Comparison of ENCODE assay signal across 28 cellular contexts in the genomic region with DNA sequence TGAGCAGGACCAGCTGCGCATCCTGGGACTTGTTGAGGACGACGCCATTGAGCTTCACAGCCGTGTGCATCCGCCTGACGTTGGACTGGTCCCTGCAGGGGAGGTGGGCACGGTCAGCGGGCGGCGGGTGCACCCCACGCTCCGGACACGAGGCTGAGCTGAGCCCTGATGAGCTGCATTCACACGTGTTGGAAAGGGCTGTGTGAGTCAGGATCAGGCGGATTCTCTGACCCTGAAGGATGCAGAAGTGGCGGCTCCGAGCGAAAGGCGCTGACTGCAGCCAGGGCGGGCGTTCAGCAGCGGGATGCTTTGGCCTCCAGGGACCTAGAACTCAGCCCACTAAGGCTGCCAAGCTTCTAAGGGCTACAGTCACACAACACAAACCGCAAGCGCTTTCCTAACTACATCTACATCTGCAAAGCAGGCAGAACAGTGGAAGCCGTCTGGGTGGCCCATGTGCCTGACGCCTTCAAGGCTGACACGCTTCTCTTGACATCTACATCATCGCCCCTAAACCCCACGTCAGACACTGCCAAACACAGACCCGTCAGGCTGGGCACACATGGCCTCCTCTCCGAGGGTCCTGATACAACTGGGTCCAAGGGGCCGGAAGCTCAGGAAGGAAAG. TPM values are rescaled to one million over a fixed set of nuclear protein-coding genes. Genes with fewer than 3 reads are reported as not detected.
DNase-seq lines count a peak whose midpoint lies in the region; ATAC-seq and TF ChIP-seq lines count a peak whose summit lies in the region.
"Had no signal": no experiment of that assay in that cellular context is flagged by ENCODE, and none has a peak within 500 bp of the region (broad histone marks: within the 10 kb centered on the region; RNA-seq: fewer than 3 reads in every experiment).

No MANE protein-coding gene starts in this region.

- TF ChIP-seq RAD21 in SK-N-SH (IDR thresholded peaks at IDR 0.05; ENCODE audit: low read length), result no peak

- no peak for TF ChIP-seq POLR2A in transverse colon (IDR thresholded peaks at IDR 0.05)

- H3K36me3 ChIP-seq in SK-N-SH (replicated peaks in 1 of 2; ENCODE audit: control insufficient read depth in 1 of 2, insufficient read depth in 2 of 2, low read length in 1 of 2) (no peaks in the 10 kb centered on the region), left ventricle myocardium inferior (peaks cover 75% of the 10 kb centered on the region), transverse colon (peaks cover 0 to 12% (median 0%) of the 10 kb centered on the region in 4 donors)

- POLR2A ChIA-PET in SK-N-SH (lab: Yijun Ruan, JAX), result no interaction called here

- no peaks in the 10 kb centered on the region for H3K79me2 ChIP-seq in SK-N-SH (ENCODE audit: insufficient read depth)

- H2AFZ ChIP-seq in SK-N-SH (ENCODE audit: low read depth), result no peak overlapping the region

- H3K4me1 Mint-ChIP-seq in activated T-cell treated with anti-CD3 and anti-CD28 coated beads, Interleukin-2, amount 50 U/mL, for 24 hours (ENCODE audit: low read depth), result no peaks in the 10 kb centered on the region
- H3K4me1 Mint-ChIP-seq: mesothelial cell of epicardium had no signal

- no peaks in the 10 kb centered on the region for H3K27me3 ChIP-seq in SK-N-SH (ENCODE audit: insufficient read depth)
- no peaks in the 10 kb centered on the region for H3K27me3 ChIP-seq in left ventricle myocardium inferior (ENCODE audit: low read depth)
- no peaks in the 10 kb centered on the region for H3K27me3 ChIP-seq in transverse colon
- H3K27me3 ChIP-seq: colonic mucosa, SJSA1, upper lobe of right lung had no signal

- H3K36me3 Mint-ChIP-seq in activated T-cell treated with anti-CD3 and anti-CD28 coated beads, Interleukin-2, amount 50 U/mL, for 24 hours (ENCODE audit: low read depth), result peaks cover 73% of the 10 kb centered on the region
- H3K36me3 Mint-ChIP-seq: activated CD4-positive, alpha-beta memory T cell treated with anti-CD3 and anti-CD28 coated beads for 36 hours; activated naive CD4-positive, alpha-beta T cell treated with anti-CD3 and anti-CD28 coated beads, Interleukin-2, amount 50 U/mL, for 24 hours; stimulated activated effector memory CD8-positive, alpha-beta T cell treated with anti-CD3 and anti-CD28 coated beads, Interleukin-12 subunit alpha, Interleukin-12 subunit beta, amount 100 ng/mL, for 72 hours had no signal

- ATAC-seq in SK-N-SH treated with all-trans-retinoic acid at 6 μM for 48 hours (no peak), GM21381 (IDR thresholded peaks at IDR 0.05; ENCODE audit: unreplicated experiment) (no peak)
- ATAC-seq: activated CD4-positive, CD25-positive, alpha-beta regulatory T cell treated with anti-CD3 and anti-CD28 coated beads, Interleukin-2, amount 50 U/mL, for 24 hours; activated T-helper 17 cell treated with anti-CD3 and anti-CD28 coated beads, Interleukin-2, amount 50 U/mL, for 72 hours; naive thymus-derived CD4-positive, alpha-beta T cell; Panc1; stimulated activated effector memory CD8-positive, alpha-beta T cell treated with anti-CD3 and anti-CD28 coated beads, Interleukin-12 subunit alpha, Interleukin-12 subunit beta, amount 100 ng/mL, for 72 hours; upper lobe of right lung had no signal

- no peak overlapping the region for H3K27ac Mint-ChIP-seq in activated T-cell treated with anti-CD3 and anti-CD28 coated beads, Interleukin-2, amount 50 U/mL, for 24 hours
- H3K27ac Mint-ChIP-seq: activated CD4-positive, alpha-beta memory T cell treated with anti-CD3 and anti-CD28 coated beads for 36 hours; activated naive CD4-positive, alpha-beta T cell treated with anti-CD3 and anti-CD28 coated beads, Interleukin-2, amount 50 U/mL, for 24 hours; activated T-helper 17 cell treated with anti-CD3 and anti-CD28 coated beads, Interleukin-2, amount 50 U/mL, for 72 hours; mesothelial cell of epicardium; stimulated activated effector memory CD8-positive, alpha-beta T cell treated with anti-CD3 and anti-CD28 coated beads, Interleukin-12 subunit alpha, Interleukin-12 subunit beta, amount 100 ng/mL, for 72 hours had no signal

- DNase-seq in SK-N-SH (peak; percentile 19), left ventricle myocardium inferior (peak; percentile 39), transverse colon (peak; percentile 24), GM20000 (ENCODE audit: low spot score) (no peak)
- no peak for DNase-seq in activated T-cell treated with anti-CD3 and anti-CD28 coated beads, Interleukin-2, amount 50 U/mL, for 24 hours
- DNase-seq: activated CD4-positive, alpha-beta memory T cell treated with anti-CD3 and anti-CD28 coated beads for 36 hours; activated CD8-positive, alpha-beta memory T cell treated with anti-CD3 and anti-CD28 coated beads, Interleukin-2, amount 50 U/mL, for 48 hours; colonic mucosa; effector memory CD4-positive, alpha-beta T cell; naive thymus-derived CD4-positive, alpha-beta T cell; NCI-H1105; NCI-H187 treated with DMSO at 0.1 percent for 48 hours; NCI-H69; stimulated activated CD4-positive, alpha-beta T cell treated with anti-CD3 and anti-CD28 coated beads, Interleukin-12 subunit alpha, Interleukin-12 subunit beta, amount 100 ng/mL, for 4 hours; stimulated activated CD4-positive, alpha-beta T cell treated with anti-CD3 and anti-CD28 coated beads, Interleukin-4, amount 100 ng/mL, for 1 hour; T-helper 1 cell; upper lobe of right lung had no signal

- H3K9me3 ChIP-seq in SK-N-SH (no peaks in the 10 kb centered on the region), left ventricle myocardium inferior (replicated peaks) (no peaks in the 10 kb centered on the region), transverse colon (no peaks in the 10 kb centered on the region)
- H3K9me3 ChIP-seq: colonic mucosa, SJSA1, upper lobe of right lung had no signal

- H3K9me3 Mint-ChIP-seq in activated T-cell treated with anti-CD3 and anti-CD28 coated beads, Interleukin-2, amount 50 U/mL, for 24 hours, result no peaks in the 10 kb centered on the region
- H3K9me3 Mint-ChIP-seq: activated naive CD4-positive, alpha-beta T cell treated with anti-CD3 and anti-CD28 coated beads, Interleukin-2, amount 50 U/mL, for 24 hours; mesothelial cell of epicardium had no signal

- CTCF ChIA-PET in SK-N-SH (lab: Yijun Ruan, JAX), result interaction anchor here (0.9 to 2.3 kb wide), 6 partner anchors 72 to 130 kb away, joined by 3 to 14 read pairs (median 4); no protein-coding TSS in a partner anchor

- TF ChIP-seq CTCF in SK-N-SH (IDR thresholded peaks at IDR 0.05) (no peak), VCaP (conservative IDR thresholded peaks at IDR 0.05) (0 out of 2 replicates have a peak, but pooled peaks have one; percentile 1), left ventricle myocardium inferior (IDR thresholded peaks at IDR 0.05; ENCODE audit: borderline replicate concordance) (no peak), transverse colon (IDR thresholded peaks at IDR 0.05) (no peak), GM20000 (IDR thresholded peaks at IDR 0.05; ENCODE audit: extremely low read depth, missing control alignments) (no peak)

- TF ChIP-seq EP300 in SK-N-SH (IDR thresholded peaks at IDR 0.05; ENCODE audit: borderline replicate concordance in 1 of 2, low read depth in 1 of 2, low read length in 1 of 2) (no peak), transverse colon (IDR thresholded peaks at IDR 0.05; ENCODE audit: low read depth) (no peak)

- no peak overlapping the region for H3K4me3 ChIP-seq in SK-N-SH (ENCODE audit: low read depth in 2 of 2, low read length in 1 of 2)
- H3K4me3 ChIP-seq in left ventricle myocardium inferior, result no peak overlapping the region
- no peak overlapping the region for H3K4me3 ChIP-seq in transverse colon
- H3K4me3 ChIP-seq: colonic mucosa, SJSA1, upper lobe of right lung had no signal

- WGBS in SK-N-SH (ENCODE audit: low lambda C conversion rate), result 88% methylated on average over 29 of the region's 32 CpGs
- 83% methylated on average over 31 of the region's 32 CpGs; no CpG with 5 or more reads in 1 of the 2 donors for WGBS in transverse colon (ENCODE audit: low coverage in 1 of 2), 2 donors

- no peak overlapping the region for H3K27ac ChIP-seq in SK-N-SH (ENCODE audit: low read depth in 2 of 2, low read length in 1 of 2)
- H3K27ac ChIP-seq in VCaP, result no peak overlapping the region
- peak overlapping the region; percentile 80 for H3K27ac ChIP-seq in left ventricle myocardium inferior (replicated peaks)
- H3K27ac ChIP-seq in transverse colon, result peak overlapping the region in 1 of 4 donors; percentile 21
- H3K27ac ChIP-seq: 22Rv1, colonic mucosa, SJSA1, upper lobe of right lung had no signal

- no peak overlapping the region for H3K4me2 ChIP-seq in SK-N-SH

- H3K9ac ChIP-seq in SK-N-SH, result no peak overlapping the region

- H4K20me1 ChIP-seq in SK-N-SH (ENCODE audit: insufficient read depth), result no peaks in the 10 kb centered on the region

- H3K4me3 Mint-ChIP-seq in activated T-cell treated with anti-CD3 and anti-CD28 coated beads, Interleukin-2, amount 50 U/mL, for 24 hours, result no peak overlapping the region
- H3K4me3 Mint-ChIP-seq: activated CD4-positive, alpha-beta memory T cell treated with anti-CD3 and anti-CD28 coated beads for 36 hours; activated naive CD4-positive, alpha-beta T cell treated with anti-CD3 and anti-CD28 coated beads, Interleukin-2, amount 50 U/mL, for 24 hours; activated T-helper 17 cell treated with anti-CD3 and anti-CD28 coated beads, Interleukin-2, amount 50 U/mL, for 72 hours; mesothelial cell of epicardium; naive thymus-derived CD4-positive, alpha-beta T cell; stimulated activated effector memory CD8-positive, alpha-beta T cell treated with anti-CD3 and anti-CD28 coated beads, Interleukin-12 subunit alpha, Interleukin-12 subunit beta, amount 100 ng/mL, for 72 hours had no signal

- H3F3A ChIP-seq in SK-N-SH (replicated peaks; ENCODE audit: insufficient read depth), result no peaks in the 10 kb centered on the region

- intact Hi-C loops in left ventricle myocardium inferior (cut with micrococcal nuclease) (no loop called here), transverse colon (cut with DNase I; ENCODE audit: low total_unique reads) (no loop called here)

- H3K9me2 ChIP-seq in SK-N-SH, result no peaks in the 10 kb centered on the region

- H3K4me1 ChIP-seq in SK-N-SH (ENCODE audit: control insufficient read depth in 1 of 2, insufficient read depth in 2 of 2, low read depth in 1 of 2, low read length in 1 of 2), result peaks cover 0 to 3% of the 10 kb centered on the region in 2 experiments; a peak in 1 of 4 replicates
- peaks cover 45% of the 10 kb centered on the region for H3K4me1 ChIP-seq in left ventricle myocardium inferior
- no peaks in the 10 kb centered on the region for H3K4me1 ChIP-seq in transverse colon
- H3K4me1 ChIP-seq: colonic mucosa, upper lobe of right lung had no signal

- in situ Hi-C loops in transverse colon (cut with MboI; ENCODE audit: low pct_ligation_motif_present in 1 of 4, low pct_unique_long_range_greater_than_20kb in 1 of 4, low sequenced_read_pairs in 3 of 4), result no loop called here

- no peaks in the 10 kb centered on the region for H3K27me3 Mint-ChIP-seq in activated T-cell treated with anti-CD3 and anti-CD28 coated beads, Interleukin-2, amount 50 U/mL, for 24 hours
- H3K27me3 Mint-ChIP-seq: activated CD4-positive, alpha-beta memory T cell treated with anti-CD3 and anti-CD28 coated beads for 36 hours; activated naive CD4-positive, alpha-beta T cell treated with anti-CD3 and anti-CD28 coated beads, Interleukin-2, amount 50 U/mL, for 24 hours; activated T-helper 17 cell treated with anti-CD3 and anti-CD28 coated beads, Interleukin-2, amount 50 U/mL, for 72 hours; naive thymus-derived CD4-positive, alpha-beta T cell had no signal

RNA-seq across cellular contexts. Expression of gene NKD2, which starts 44.9 kb away (rescaled TPM):
- not detected in 2 replicates for polyA plus RNA-seq in SK-N-SH (2012; rRNA removed)
- polyA plus RNA-seq in SK-N-SH (2012; cell fraction: cytosol; rRNA removed), result not detected in 2 replicates
- 0.06 TPM in 1 of 2 replicates, not detected in the other for polyA plus RNA-seq in SK-N-SH (2012; cell fraction: nucleus; rRNA removed)
- total RNA-seq in left ventricle myocardium inferior (3.7 TPM), transverse colon (under 1 TPM in 2 of 4 donors, not detected in 2; 0.41 to 0.80 TPM)
- polyA plus RNA-seq: naive thymus-derived CD4-positive, alpha-beta T cell had no signal

RNA-seq across cellular contexts. Expression of gene SLC12A7, which starts 58.4 kb away (rescaled TPM):
- 2.3 and 2.6 TPM in 2 replicates for polyA plus RNA-seq in SK-N-SH (2012; rRNA removed)
- 0.97 and 1.5 TPM in 2 replicates for polyA plus RNA-seq in SK-N-SH (2012; cell fraction: cytosol; rRNA removed)
- polyA plus RNA-seq in SK-N-SH (2012; cell fraction: nucleus; rRNA removed), result 7.4 and 9.0 TPM in 2 replicates
- total RNA-seq in left ventricle myocardium inferior (140 TPM), transverse colon (100 to 1,000 TPM in 1 of 4 donors, 10 to 100 TPM in 3; 60.7 to 144 (median 61.4) TPM)

Comparison
In these comparisons a context has a peak if more than half of its experiments do, and no peak if none do; other contexts are left out.
1. DNase-seq: peak in SK-N-SH (single experiment), left ventricle myocardium inferior (single experiment) and transverse colon (single experiment); none in GM20000 (single experiment) and activated T-cell treated with anti-CD3 and anti-CD28 coated beads, Interleukin-2, amount 50 U/mL, for 24 hours (single experiment).